In the genomic region with DNA sequence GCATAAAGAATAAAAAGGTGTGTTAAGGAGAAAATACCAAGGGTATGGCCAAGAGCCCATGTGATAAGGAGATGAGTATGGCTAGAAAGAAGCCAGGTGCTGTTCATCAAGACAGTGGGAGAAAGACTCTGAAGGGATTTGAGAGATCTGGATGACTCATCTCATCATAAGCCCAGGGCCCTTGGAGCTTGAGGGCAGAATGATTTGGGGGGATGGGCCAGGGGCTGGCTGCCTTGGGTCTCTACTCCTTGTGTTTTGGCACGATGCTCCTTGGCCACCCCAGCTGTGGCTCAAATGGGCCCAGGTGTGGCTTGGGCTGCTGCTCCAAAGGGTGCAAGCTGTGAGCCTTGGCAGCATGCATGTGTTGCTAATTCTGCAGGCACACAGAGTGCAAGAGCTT, we compare ENCODE assay signal across 19 cellular contexts. TPM values are rescaled to one million over a fixed set of nuclear protein-coding genes. Genes with fewer than 3 reads are reported as not detected.
DNase-seq lines count a peak whose midpoint lies in the region; ATAC-seq and TF ChIP-seq lines count a peak whose summit lies in the region.
"Had no signal": no experiment of that assay in that cellular context is flagged by ENCODE, and none has a peak within 500 bp of the region (broad histone marks: within the 10 kb centered on the region; RNA-seq: fewer than 3 reads in every experiment).

No MANE protein-coding gene starts in this region.

- H4K20me1 ChIP-seq in BLaER1 (no peaks in the 10 kb centered on the region), hepatocyte (ENCODE audit: insufficient read depth, poor library complexity, severe bottlenecking) (no peaks in the 10 kb centered on the region)

- 53% methylated on average over 1 of the region's 1 CpG for WGBS in hepatocyte (ENCODE audit: low lambda C conversion rate, missing lambda C conversion rate)

- H3K4me3 ChIP-seq in BLaER1 (no peak overlapping the region), H7 (ENCODE audit: insufficient read depth, low read depth, low read length) (no peak overlapping the region), hepatocyte (no peak overlapping the region)
- H3K4me3 ChIP-seq: heart right ventricle had no signal

- H3K36me3 ChIP-seq in BLaER1 (no peaks in the 10 kb centered on the region), H7 (replicated peaks; ENCODE audit: control insufficient read depth, insufficient read depth, low read length) (no peaks in the 10 kb centered on the region), hepatocyte (replicated peaks; ENCODE audit: insufficient read depth, low read depth) (no peaks in the 10 kb centered on the region)
- H3K36me3 ChIP-seq: heart right ventricle had no signal

- DNase-seq in H7 (peak; percentile 39), RWPE1 (ENCODE audit: low spot score) (peak; percentile 26), hepatocyte (ENCODE audit: low spot score) (peak; percentile 31), GM10266 (ENCODE audit: extremely low spot score) (no peak)
- no peak for DNase-seq in activated naive CD4-positive, alpha-beta T cell (lab: John Stamatoyannopoulos, UW)
- DNase-seq: activated CD4-positive, alpha-beta T cell treated with anti-CD3 and anti-CD28 coated beads, Interleukin-2, amount 10 ng/mL, durations not matched to agents 24 days and 14 days; activated T-cell treated with anti-CD3 and anti-CD28 coated beads, Interleukin-2, amount 50 U/mL, for 48 hours; AML-193; erythroblast; heart right ventricle; Right ventricle myocardium superior; T-helper 9 cell had no signal

- POLR2A ChIA-PET in RWPE1 (lab: Yijun Ruan, JAX; ENCODE audit: low non-redundant PET), result no interaction called here

- H3K9me2 ChIP-seq in hepatocyte (replicated peaks; ENCODE audit: insufficient read depth), result no peaks in the 10 kb centered on the region

- no peaks in the 10 kb centered on the region for H3K79me2 ChIP-seq in hepatocyte

- H3K9ac ChIP-seq in BLaER1, result no peak overlapping the region

- H3K9me3 ChIP-seq in BLaER1 (no peaks in the 10 kb centered on the region), hepatocyte (ENCODE audit: low read depth) (no peaks in the 10 kb centered on the region)
- H3K9me3 ChIP-seq: heart right ventricle had no signal

- TF ChIP-seq CTCF in RWPE1 (conservative IDR thresholded peaks at IDR 0.05; ENCODE audit: low read depth) (no peak), hepatocyte (IDR thresholded peaks at IDR 0.05; ENCODE audit: poor library complexity) (no peak), GM10266 (IDR thresholded peaks at IDR 0.05; ENCODE audit: control insufficient read depth, insufficient read depth, low read depth, missing control alignments) (no peak)

- H3K27ac ChIP-seq in BLaER1 (peak overlapping the region; percentile 69), RWPE1 (no peak overlapping the region), hepatocyte (no peak overlapping the region)
- H3K27ac ChIP-seq: heart right ventricle had no signal

- CTCF ChIA-PET in RWPE1 (lab: Yijun Ruan, JAX), result interaction anchor here (0.6 kb wide), 1 partner anchor 17 kb away, joined by 4 read pairs; no protein-coding TSS in a partner anchor

- H3K4me1 ChIP-seq in BLaER1 (peaks cover 95% of the 10 kb centered on the region), hepatocyte (ENCODE audit: insufficient read depth) (no peaks in the 10 kb centered on the region)

- H3K27me3 ChIP-seq in BLaER1 (no peaks in the 10 kb centered on the region), H7 (ENCODE audit: control insufficient read depth, insufficient read depth, low read length) (no peaks in the 10 kb centered on the region), hepatocyte (no peaks in the 10 kb centered on the region)
- H3K27me3 ChIP-seq: heart right ventricle had no signal

- peak overlapping the region; percentile 90 for H3K4me2 ChIP-seq in BLaER1
- H3K4me2 ChIP-seq in hepatocyte, result no peak overlapping the region

- H2AFZ ChIP-seq in hepatocyte, result no peak overlapping the region

- ATAC-seq in HG02571 (IDR thresholded peaks at IDR 0.05; ENCODE audit: unreplicated experiment) (no peak), HG03196 (IDR thresholded peaks at IDR 0.05; ENCODE audit: unreplicated experiment) (no peak)
- ATAC-seq: heart right ventricle had no signal

RNA-seq across cellular contexts. Expression of gene TNFRSF13B, which starts 14.5 kb away (rescaled TPM):
- total RNA-seq in H7 (2014; rRNA removed; shearing (Covaris generic)), result 0.21 TPM in 1 of 2 replicates, not detected in the other
- total RNA-seq in hepatocyte, result not detected in 2 replicates
- not detected in 2 replicates for polyA plus RNA-seq in hepatocyte
- total RNA-seq: activated CD4-positive, alpha-beta T cell treated with anti-CD3 and anti-CD28 coated beads, Interleukin-2, amount 10 ng/mL, durations not matched to agents 24 days and 14 days; chondrocyte; heart right ventricle; myocyte; NCI-H460; Right ventricle myocardium superior; subcutaneous adipose tissue had no signal
- polyA plus RNA-seq: heart right ventricle had no signal

RNA-seq across cellular contexts. Expression of gene MPRIP, which starts 55.9 kb away (rescaled TPM):
- total RNA-seq in H7 (2014; rRNA removed; shearing (Covaris generic)), result 70.2 and 73.9 TPM in 2 replicates
- total RNA-seq in hepatocyte, result 80.1 and 202 TPM in 2 replicates
- polyA plus RNA-seq in hepatocyte, result 91.7 and 123 TPM in 2 replicates

Comparison
In these comparisons a context has a peak if more than half of its experiments do, and no peak if none do; other contexts are left out.
1. DNase-seq: peak in H7 (single experiment), RWPE1 (single experiment) and hepatocyte (single experiment); none in GM10266 (single experiment) and activated naive CD4-positive, alpha-beta T cell (0 of 4).